Comparison of ENCODE assay signal across 21 cellular contexts in genomic region chr9:92183449-92183848, GRCh38.
DNase-seq lines count a peak whose midpoint lies in the region; ATAC-seq, FAIRE-seq and TF ChIP-seq lines count a peak whose summit lies in the region.
"Had no signal": no experiment of that assay in that cellular context is flagged by ENCODE, and none has a peak within 500 bp of the region (broad histone marks: within the 10 kb centered on the region; RNA-seq: fewer than 3 reads in every experiment).

No MANE protein-coding gene starts in this region.

- H3K9me3 ChIP-seq in GM12878 (replicated peaks; ENCODE audit: control insufficient read depth, insufficient read depth, low read length) (peaks cover 1% of the 10 kb centered on the region; the same call in 2 of the 3 replicates), osteoblast (ENCODE audit: low read depth, low read length) (peaks cover 2% of the 10 kb centered on the region)
- H3K9me3 ChIP-seq: BE2C had no signal

- no peak for TF ChIP-seq POLR2A in GM12878 (IDR thresholded peaks at IDR 0.05; ENCODE audit: low read depth, low read length)

- no peaks in the 10 kb centered on the region for H3K36me3 ChIP-seq in GM12878 (ENCODE audit: control insufficient read depth in 2 of 2, insufficient read depth in 2 of 2, low read length in 1 of 2)
- no peaks in the 10 kb centered on the region for H3K36me3 ChIP-seq in osteoblast (ENCODE audit: insufficient read depth, low read length)
- H3K36me3 ChIP-seq: BE2C had no signal

- WGBS in GM12878 (ENCODE audit: insufficient coverage, insufficient replicate concordance, low lambda C conversion rate, missing lambda C conversion rate), result 10% methylated on average over 5 of the region's 5 CpGs

- CTCF ChIA-PET in GM12878 (lab: Yijun Ruan, JAX), result interaction anchor here (0.7 kb wide), 1 partner anchor 45 kb away, joined by 4 read pairs; no protein-coding TSS in a partner anchor

- TF ChIP-seq CTCF in GM20000 (IDR thresholded peaks at IDR 0.05; ENCODE audit: extremely low read depth, missing control alignments), result no peak
- TF ChIP-seq CTCF in GM12878 (IDR thresholded peaks at IDR 0.05 in 2 of 3, conservative IDR thresholded peaks at IDR 0.05 in 1 of 3; ENCODE audit: control insufficient read depth in 2 of 3, extremely low read depth in 1 of 3, insufficient read depth in 1 of 3, low read depth in 3 of 3, low read length in 3 of 3), result no peak
- TF ChIP-seq CTCF in osteoblast (IDR thresholded peaks at IDR 0.05; ENCODE audit: extremely low read depth, low read depth, low read length), result no peak

- DNase-seq in GM20000 (ENCODE audit: low spot score), result peak; percentile 10
- DNase-seq in OCI-M1 (lab: John Stamatoyannopoulos, UW), result peak; percentile 73
- DNase-seq in GM12878 (ENCODE audit: low read depth, low spot score), result no peak
- peak; percentile 63 for DNase-seq in osteoblast (ENCODE audit: insufficient read length, low spot score, missing footprints)
- DNase-seq in ureter (ENCODE audit: low spot score), result no peak
- no peak for DNase-seq in T-helper 2 cell
- DNase-seq: BE2C; CD8-positive, alpha-beta T cell; COR-L47; DMS153; DMS79 treated with DMSO at 0.1 percent for 48 hours; EL; HCEC 1CT; HFFc6; Karpas-422 had no signal

- H3K4me3 ChIP-seq in GM12878 (no peak overlapping the region), osteoblast (ENCODE audit: insufficient read depth, low read length) (no peak overlapping the region)
- H3K4me3 ChIP-seq: GM23338 had no signal

- no peaks in the 10 kb centered on the region for H3K79me2 ChIP-seq in GM12878 (ENCODE audit: control insufficient read depth, insufficient read depth, low read length)
- H3K79me2 ChIP-seq in osteoblast (ENCODE audit: insufficient read depth, low read length), result no peaks in the 10 kb centered on the region

- H3K27me3 ChIP-seq in GM12878 (replicated peaks in 1 of 2; ENCODE audit: control insufficient read depth in 2 of 2, insufficient read depth in 2 of 2, low read length in 1 of 2) (no peaks in the 10 kb centered on the region), osteoblast (ENCODE audit: insufficient read depth, low read length) (peaks cover 3% of the 10 kb centered on the region)
- H3K27me3 ChIP-seq: BE2C had no signal

- H3K9ac ChIP-seq in GM12878 (ENCODE audit: control insufficient read depth, insufficient read depth, low read length), result no peak overlapping the region

- no peak overlapping the region for H2AFZ ChIP-seq in GM12878 (ENCODE audit: control insufficient read depth, low read depth, low read length)
- H2AFZ ChIP-seq in osteoblast (ENCODE audit: low read length), result no peak overlapping the region
- H2AFZ ChIP-seq: GM23338 had no signal

- H3K4me2 ChIP-seq in GM12878 (ENCODE audit: control insufficient read depth, insufficient read depth) (no peak overlapping the region), osteoblast (ENCODE audit: insufficient read depth, low read length) (no peak overlapping the region)
- H3K4me2 ChIP-seq: GM23338 had no signal

- TF ChIP-seq RAD21 in GM12878 (IDR thresholded peaks at IDR 0.05; ENCODE audit: insufficient read depth, low read depth, low read length), result no peak

- BruUV-seq in GM12878 (replicated peaks; lab: Mats Ljungman, UMichigan), result no TSS peak

- H4K20me1 ChIP-seq in GM12878 (ENCODE audit: control insufficient read depth, insufficient read depth), result no peaks in the 10 kb centered on the region
- no peaks in the 10 kb centered on the region for H4K20me1 ChIP-seq in osteoblast (ENCODE audit: insufficient read depth, low read length)

- H3K27ac ChIP-seq in GM12878 (ENCODE audit: control insufficient read depth, insufficient read depth) (no peak overlapping the region), osteoblast (ENCODE audit: low read depth, low read length) (no peak overlapping the region)
- H3K27ac ChIP-seq: C4-2B had no signal

- ATAC-seq in GM12878 (no peak), HG02610 (IDR thresholded peaks at IDR 0.05; ENCODE audit: unreplicated experiment) (no peak)
- ATAC-seq: CD8-positive, alpha-beta T cell; GM23338 had no signal

- SMC1A ChIA-PET in GM12878 (lab: Charles Lee; ENCODE audit: uncharacterized antibody, unreplicated experiment), result no interaction called here

- intact Hi-C loops in GM12878 (cut with micrococcal nuclease; ENCODE audit: unreplicated experiment), result no loop called here

- RAD21 ChIA-PET in GM12878 (lab: Charles Lee; ENCODE audit: unreplicated experiment), result no interaction called here

- FAIRE-seq in GM12878 (lab: Jason Lieb, UNC), result no peak
- FAIRE-seq: A204.1, D721Med, G401.6 had no signal

- in situ Hi-C loops in GM12878 (cut with MboI), result no loop called here

- TF ChIP-seq EP300 in GM12878 (IDR thresholded peaks at IDR 0.05; ENCODE audit: borderline replicate concordance in 1 of 2, control insufficient read depth in 1 of 2, low read depth in 2 of 2, low read length in 2 of 2), result no peak

- POLR2A ChIA-PET in GM12878 (lab: Charles Lee), result no interaction called here

- H3K4me1 ChIP-seq in GM12878 (ENCODE audit: control insufficient read depth, insufficient read depth, low read length) (peaks cover 18% of the 10 kb centered on the region), osteoblast (ENCODE audit: insufficient read depth, low read length) (peaks cover 11% of the 10 kb centered on the region)
- H3K4me1 ChIP-seq: BE2C had no signal

TF ChIP-seq in GM12878, 131 proteins besides CTCF, POLR2A, EP300 and RAD21:
- TF ChIP-seq ZZZ3 (IDR thresholded peaks at IDR 0.05; ENCODE audit: control insufficient read depth, insufficient read length, low read depth) (no peak), BHLHE40 (IDR thresholded peaks at IDR 0.05; ENCODE audit: borderline replicate concordance in 1 of 2, low read depth in 2 of 2, low read length in 1 of 2) (no peak), ZNF384 (IDR thresholded peaks at IDR 0.05; ENCODE audit: borderline replicate concordance, low read depth, low read length) (no peak), SRF (IDR thresholded peaks at IDR 0.05; ENCODE audit: low read depth in 2 of 2, low read length in 2 of 2) (peak; percentile 38 to 76)
TF ChIP-seq in GM12878: peak in this region for 1.

Comparison
In these comparisons a context has a peak if more than half of its experiments do, and no peak if none do; other contexts are left out.
1. DNase-seq: peak in GM20000 (single experiment), OCI-M1 (single experiment) and osteoblast (single experiment); none in GM12878 (single experiment), ureter (single experiment) and T-helper 2 cell (0 of 5).